Comparison of ENCODE assay signal across 9 cellular contexts in the genomic region with DNA sequence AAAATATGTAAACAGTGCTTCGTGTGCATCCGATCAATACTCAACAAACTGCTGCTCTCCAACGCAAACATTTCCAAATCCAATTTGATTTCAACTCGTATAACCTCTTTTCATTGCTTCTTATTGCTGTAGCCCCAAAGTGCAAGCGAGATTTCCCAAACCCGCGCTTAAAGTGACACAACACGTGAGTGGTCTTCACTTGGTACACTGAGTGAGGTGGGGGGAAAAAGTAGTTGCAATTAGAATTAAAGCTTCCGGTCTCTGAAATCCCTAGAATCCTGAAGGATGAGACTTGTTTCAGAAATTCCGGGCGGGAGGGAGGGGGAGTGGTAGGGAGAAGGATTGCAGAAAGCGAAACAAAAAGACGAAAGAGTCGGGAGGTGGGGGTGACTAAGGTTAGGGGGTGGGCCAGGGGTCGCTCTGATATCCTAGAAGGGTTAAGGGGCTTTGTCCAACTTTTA.
DNase-seq lines count a peak whose midpoint lies in the region; ATAC-seq and TF ChIP-seq lines count a peak whose summit lies in the region.
"Had no signal": no experiment of that assay in that cellular context is flagged by ENCODE, and none has a peak within 500 bp of the region (broad histone marks: within the 10 kb centered on the region; RNA-seq: fewer than 3 reads in every experiment).

No MANE protein-coding gene starts in this region.

- intact Hi-C loops in body of pancreas (cut with DNase I), result no loop called here

- TF ChIP-seq POLR2A in body of pancreas (IDR thresholded peaks at IDR 0.05), result no peak

- WGBS in body of pancreas, 2 donors, result 0 to 1% methylated on average over 15 of the region's 15 CpGs

- H3K27ac Mint-ChIP-seq in stimulated activated memory B cell treated with anti-CD40 and anti-IgM and Interleukin-4, amounts not matched to agents 10 μg/mL and 1 μg/mL and 100 μg/mL, for 72 hours, result peak overlapping the region; percentile 62

- peaks cover 70% of the 10 kb centered on the region for H3K27me3 Mint-ChIP-seq in stimulated activated memory B cell treated with anti-CD40 and anti-IgM and Interleukin-4, amounts not matched to agents 10 μg/mL and 1 μg/mL and 100 μg/mL, for 72 hours

- peak overlapping the region; percentile 81 for H3K9ac ChIP-seq in HUES6 (ENCODE audit: low read length)

- no peak for TF ChIP-seq CTCF in body of pancreas (IDR thresholded peaks at IDR 0.05)

- H3K4me3 ChIP-seq in HUES6 (ENCODE audit: low read depth, low read length) (peak overlapping the region; percentile 70), body of pancreas (peak overlapping the region; percentile 32 to 76)

- H3K4me1 ChIP-seq in HUES6 (ENCODE audit: control insufficient read depth, insufficient read depth, low read length), result peaks cover 29% of the 10 kb centered on the region
- H3K4me1 ChIP-seq in body of pancreas, result peaks cover 16% of the 10 kb centered on the region

- H3K27me3 ChIP-seq in HUES6 (ENCODE audit: control insufficient read depth, insufficient read depth, low read length) (peaks cover 34% of the 10 kb centered on the region), body of pancreas (no peaks in the 10 kb centered on the region)

- peak; percentile 15 for DNase-seq in AG08395 (ENCODE audit: low spot score)
- DNase-seq in body of pancreas, result no peak
- peak; percentile 45 for DNase-seq in iris pigment epithelial cell (ENCODE audit: low read depth)
- DNase-seq in stimulated activated CD4-positive, alpha-beta T cell treated with anti-CD3 and anti-CD28 coated beads, Interleukin-2, amount 100 ng/mL, for 24 hours, result no peak

- no peaks in the 10 kb centered on the region for H3K36me3 Mint-ChIP-seq in stimulated activated memory B cell treated with anti-CD40 and anti-IgM and Interleukin-4, amounts not matched to agents 10 μg/mL and 1 μg/mL and 100 μg/mL, for 72 hours

- H3K4me3 Mint-ChIP-seq in stimulated activated memory B cell treated with anti-CD40 and anti-IgM and Interleukin-4, amounts not matched to agents 10 μg/mL and 1 μg/mL and 100 μg/mL, for 72 hours, result peak overlapping the region; percentile 92

- H3K9me3 Mint-ChIP-seq in stimulated activated memory B cell treated with anti-CD40 and anti-IgM and Interleukin-4, amounts not matched to agents 10 μg/mL and 1 μg/mL and 100 μg/mL, for 72 hours, result no peaks in the 10 kb centered on the region

- H3K36me3 ChIP-seq in HUES6 (ENCODE audit: control insufficient read depth, insufficient read depth, low read length), result no peaks in the 10 kb centered on the region
- H3K36me3 ChIP-seq in body of pancreas (replicated peaks in 1 of 2; ENCODE audit: insufficient read depth in 1 of 2, low read depth in 2 of 2), result no peaks in the 10 kb centered on the region

- H3K4me1 Mint-ChIP-seq in stimulated activated memory B cell treated with anti-CD40 and anti-IgM and Interleukin-4, amounts not matched to agents 10 μg/mL and 1 μg/mL and 100 μg/mL, for 72 hours, result peaks cover 30% of the 10 kb centered on the region

- H3K27ac ChIP-seq in HUES6 (ENCODE audit: low read depth, low read length) (no peak overlapping the region), body of pancreas (peak overlapping the region in 3 of 4 donors; percentile 13 to 40 (median 38))

- ATAC-seq in body of pancreas, result peak; percentile 8
- ATAC-seq in stimulated activated memory B cell treated with anti-CD40 and anti-IgM and Interleukin-4, amounts not matched to agents 10 μg/mL and 1 μg/mL and 100 μg/mL, for 72 hours, result no peak
- no peak for ATAC-seq in HG03469 (IDR thresholded peaks at IDR 0.05; ENCODE audit: unreplicated experiment)
- no peak for ATAC-seq in GM19455 (IDR thresholded peaks at IDR 0.05; ENCODE audit: unreplicated experiment)
- ATAC-seq: HCT116 had no signal

- H3K9me3 ChIP-seq in HUES6 (ENCODE audit: control insufficient read depth, insufficient read depth, low read depth, low read length) (no peaks in the 10 kb centered on the region), body of pancreas (no peaks in the 10 kb centered on the region)

Comparison
In these comparisons a context has a peak if more than half of its experiments do, and no peak if none do; other contexts are left out.
1. DNase-seq: peak in AG08395 (single experiment) and iris pigment epithelial cell (single experiment); none in body of pancreas (0 of 4) and stimulated activated CD4-positive, alpha-beta T cell treated with anti-CD3 and anti-CD28 coated beads, Interleukin-2, amount 100 ng/mL, for 24 hours (0 of 2).